Comparison of ENCODE assay signal across 20 cellular contexts in genomic region chr1:165933446-165934170, GRCh38.
"Had no signal": no experiment of that assay in that cellular context is flagged by ENCODE, and none has a peak within 500 bp of the region (broad histone marks: within the 10 kb centered on the region; RNA-seq: fewer than 3 reads in every experiment).

No MANE protein-coding gene starts in this region.

- H3K27me3 ChIP-seq: hepatocyte, left lung, right atrium auricular region, thyroid gland had no signal

- H3K79me2 ChIP-seq: hepatocyte had no signal

- H3K27ac ChIP-seq: hepatocyte, left lung, right atrium auricular region, thyroid gland had no signal

- ATAC-seq: activated T-cell treated with anti-CD3 and anti-CD28 coated beads, Interleukin-2, amount 50 U/mL, for 72 hours; effector memory CD8-positive, alpha-beta T cell; left lung had no signal

- H2AFZ ChIP-seq: hepatocyte had no signal

- H3K4me1 ChIP-seq: left lung, right atrium auricular region, thyroid gland had no signal

- H3K4me1 Mint-ChIP-seq: nephron had no signal

- DNase-seq: activated CD4-positive, CD25-positive, alpha-beta regulatory T cell treated with anti-CD3 and anti-CD28 coated beads, Interleukin-2, amount 50 U/mL, for 72 hours; activated CD8-positive, alpha-beta memory T cell treated with anti-CD3 and anti-CD28 coated beads for 24 hours; activated CD8-positive, alpha-beta memory T cell treated with anti-CD3 and anti-CD28 coated beads, Interleukin-2, amount 50 U/mL, for 48 hours; activated gamma-delta T cell; activated T-cell treated with anti-CD3 and anti-CD28 coated beads, Interleukin-2, amount 50 U/mL, for 72 hours; amniotic stem cell; dermis blood vessel endothelial cell; effector memory CD8-positive, alpha-beta T cell; left lung; midbrain; stimulated activated CD4-positive, alpha-beta T cell treated with anti-CD3 and anti-CD28 coated beads, Interleukin-12 subunit alpha, Interleukin-12 subunit beta, amount 100 ng/mL, for 4 hours; stimulated activated CD4-positive, alpha-beta T cell treated with anti-CD3 and anti-CD28 coated beads, Interleukin-1b, Interleukin-23, amount 100 ng/mL, for 48 hours; stimulated activated CD8-positive, alpha-beta memory T cell treated with anti-CD3 and anti-CD28 coated beads, Interleukin-4, amount 100 ng/mL, for 48 hours; stimulated activated naive CD4-positive, alpha-beta T cell; thyroid gland had no signal

- H3K9me3 ChIP-seq: left lung, right atrium auricular region, thyroid gland had no signal

- H3K27ac Mint-ChIP-seq: activated naive CD8-positive, alpha-beta T cell; activated T-cell treated with anti-CD3 and anti-CD28 coated beads, Interleukin-2, amount 50 U/mL, for 72 hours; effector memory CD8-positive, alpha-beta T cell; nephron; progenitor cell of endocrine pancreas had no signal

- H3K9me3 Mint-ChIP-seq: activated T-cell treated with anti-CD3 and anti-CD28 coated beads, Interleukin-2, amount 50 U/mL, for 72 hours; effector memory CD8-positive, alpha-beta T cell; nephron had no signal

- H3K4me3 ChIP-seq: hepatocyte, left lung, right atrium auricular region, thyroid gland had no signal

- H3K4me3 Mint-ChIP-seq: activated naive CD8-positive, alpha-beta T cell; activated T-cell treated with anti-CD3 and anti-CD28 coated beads, Interleukin-2, amount 50 U/mL, for 72 hours; effector memory CD8-positive, alpha-beta T cell; nephron had no signal

- H3K4me2 ChIP-seq: hepatocyte had no signal

- H3K36me3 ChIP-seq: left lung, right atrium auricular region, thyroid gland had no signal

- H3K36me3 Mint-ChIP-seq: activated naive CD8-positive, alpha-beta T cell had no signal
